9 cellular contexts compared by ENCODE assay signal in genomic region chr4:61752617-61753016, GRCh38.
"Had no signal": no experiment of that assay in that cellular context is flagged by ENCODE, and none has a peak within 500 bp of the region (broad histone marks: within the 10 kb centered on the region; RNA-seq: fewer than 3 reads in every experiment).

No MANE protein-coding gene starts in this region.

- H3K27ac Mint-ChIP-seq: H9, HFFc6 had no signal

- H3K4me1 Mint-ChIP-seq: H9 had no signal

- H3K4me3 Mint-ChIP-seq: H9, HFFc6 had no signal

- H3K36me3 ChIP-seq: HAP-1 had no signal

- H3K9me3 ChIP-seq: HAP-1 had no signal

- H3K9ac ChIP-seq: GM23248 had no signal

- ATAC-seq: HCT116 had no signal

- H3K4me3 ChIP-seq: GM23248, HAP-1 had no signal

- FAIRE-seq: H54 had no signal

- H3K27ac ChIP-seq: GM23248 had no signal

- H2AFZ ChIP-seq: GM23248 had no signal

- DNase-seq: GM23248, GOT3, H7, H9, HCEC 1CT, HFFc6 had no signal
